Comparison of ENCODE assay signal across 20 cellular contexts in genomic region chr6:81896561-81896960, GRCh38.
DNase-seq lines count a peak whose midpoint lies in the region; ATAC-seq and TF ChIP-seq lines count a peak whose summit lies in the region.
"Had no signal": no experiment of that assay in that cellular context is flagged by ENCODE, and none has a peak within 500 bp of the region (broad histone marks: within the 10 kb centered on the region; RNA-seq: fewer than 3 reads in every experiment).

No MANE protein-coding gene starts in this region.

- peak overlapping the region in 7 of 10 donors; percentile 19 to 88 (median 82) for H3K27ac ChIP-seq in heart right ventricle
- H3K27ac ChIP-seq: dorsolateral prefrontal cortex, testis had no signal

- H3K4me3 ChIP-seq in heart right ventricle = no peak overlapping the region
- H3K4me3 ChIP-seq: dorsolateral prefrontal cortex, K562, testis had no signal

- H3K9me3 ChIP-seq in heart right ventricle = no peaks in the 10 kb centered on the region
- H3K9me3 ChIP-seq: testis had no signal

- intact Hi-C loops in heart right ventricle (cut with DNase I) (loop anchor here in 3 of 10 donors (5.0 to 10.0 kb wide), 4 partner anchors 64 to 268 kb away; partner anchors contain the start of gene TENT5A (in 1 of the 3)), left cardiac atrium (cut with DNase I) (no loop called here)

- TF ChIP-seq CTCF in heart right ventricle (IDR thresholded peaks at IDR 0.05) = no peak

- H3K27me3 ChIP-seq in heart right ventricle = no peaks in the 10 kb centered on the region
- H3K27me3 ChIP-seq: testis had no signal

- H3K36me3 ChIP-seq in heart right ventricle = no peaks in the 10 kb centered on the region

- WGBS in heart right ventricle, 2 donors = 64 to 69% methylated on average over 2 of the region's 2 CpGs

- DNase-seq in heart right ventricle = no peak
- DNase-seq in left cardiac atrium = no peak
- DNase-seq in amniotic epithelial cell (ENCODE audit: low read depth) = peak; percentile 28
- DNase-seq in iris pigment epithelial cell (ENCODE audit: low read depth) = peak; percentile 72
- DNase-seq in C1 segment of cervical spinal cord (lab: John Stamatoyannopoulos, UW) = no peak
- DNase-seq: activated CD4-positive, alpha-beta T cell treated with anti-CD3 and anti-CD28 coated beads, Interleukin-2, amount 50 U/mL, for 4 hours; activated naive CD4-positive, alpha-beta T cell treated with anti-CD3 and anti-CD28 coated beads, Interleukin-2, amount 10 ng/mL, durations not matched to agents 7 days and 5 days; amniotic stem cell; CD8-positive, alpha-beta T cell; dorsolateral prefrontal cortex; NCI-H2029; NCI-H2227 treated with DMSO at 0.1 percent for 48 hours; stimulated activated CD4-positive, alpha-beta T cell treated with anti-CD3 and anti-CD28 coated beads, Interleukin-15, amount 100 ng/mL, for 24 hours; stimulated activated naive CD4-positive, alpha-beta T cell treated with Interleukin-2 at 50 U/mL for 16 hours; T-helper 1 cell; testis had no signal

- no peak for ATAC-seq in heart right ventricle
- no peak for ATAC-seq in left cardiac atrium
- ATAC-seq in HG02973 (IDR thresholded peaks at IDR 0.05; ENCODE audit: unreplicated experiment) = no peak
- no peak for ATAC-seq in HG02852 (IDR thresholded peaks at IDR 0.05; ENCODE audit: unreplicated experiment)
- ATAC-seq in HG03460 (IDR thresholded peaks at IDR 0.05; ENCODE audit: unreplicated experiment) = no peak
- ATAC-seq: CD8-positive, alpha-beta T cell; K562 had no signal

- H3K4me1 ChIP-seq in heart right ventricle = peaks cover 5 to 81% (median 33%) of the 10 kb centered on the region in 9 donors

Comparison
In these comparisons a context has a peak if more than half of its experiments do, and no peak if none do; other contexts are left out.
1. DNase-seq: peak in amniotic epithelial cell (single experiment) and iris pigment epithelial cell (single experiment); none in heart right ventricle (0 of 2), left cardiac atrium (single experiment) and C1 segment of cervical spinal cord (0 of 14).